In genomic region chr1:12552951-12553921, GRCh38 we compare ENCODE assay signal across 13 cellular contexts.
DNase-seq lines count a peak whose midpoint lies in the region; ATAC-seq and TF ChIP-seq lines count a peak whose summit lies in the region.
"Had no signal": no experiment of that assay in that cellular context is flagged by ENCODE, and none has a peak within 500 bp of the region (broad histone marks: within the 10 kb centered on the region; RNA-seq: fewer than 3 reads in every experiment).

No MANE protein-coding gene starts in this region.

- H3K79me2 ChIP-seq in GM23248 (ENCODE audit: insufficient read depth), result no peaks in the 10 kb centered on the region

- H3K27me3 ChIP-seq in BLaER1 (no peaks in the 10 kb centered on the region), right atrium auricular region (no peaks in the 10 kb centered on the region), GM23248 (replicated peaks; ENCODE audit: insufficient read depth) (no peaks in the 10 kb centered on the region), A673 (replicated peaks; ENCODE audit: insufficient read depth, low read depth, low read length, poor library complexity) (no peaks in the 10 kb centered on the region)

- H3K4me1 ChIP-seq in BLaER1, result peaks cover 43% of the 10 kb centered on the region
- H3K4me1 ChIP-seq in right atrium auricular region, result peaks cover 0 to 52% of the 10 kb centered on the region in 2 donors
- peaks cover 30% of the 10 kb centered on the region for H3K4me1 ChIP-seq in GM23248 (ENCODE audit: insufficient read depth)
- H3K4me1 ChIP-seq in A673 (ENCODE audit: insufficient read depth, low read length, poor library complexity, severe bottlenecking), result no peaks in the 10 kb centered on the region

- DNase-seq in WTC11 (ENCODE audit: low spot score), result no peak
- DNase-seq in right atrium auricular region (ENCODE audit: low spot score), result no peak
- no peak for DNase-seq in progenitor cell of endocrine pancreas (ENCODE audit: low spot score, unreplicated experiment)
- no peak for DNase-seq in GM23248
- DNase-seq in HPDE6-E6E7 (ENCODE audit: extremely low spot score), result no peak
- no peak for DNase-seq in NCI-H187 treated with DMSO at 0.1 percent for 48 hours (lab: John Stamatoyannopoulos, UW)
- DNase-seq in A673 (ENCODE audit: low spot score), result no peak
- DNase-seq: activated CD4-positive, CD25-positive, alpha-beta regulatory T cell treated with anti-CD3 and anti-CD28 coated beads, Interleukin-2, amount 50 U/mL, for 72 hours; AML-193; left cardiac atrium; NCI-H1092 had no signal

- H3K27me3 Mint-ChIP-seq in WTC11 (ENCODE audit: low read depth) (no peaks in the 10 kb centered on the region; the same call in 1 of the 2 replicates), progenitor cell of endocrine pancreas (peaks cover 5% of the 10 kb centered on the region)

- BruUV-seq in A673 (replicated peaks; lab: Mats Ljungman, UMichigan), result no TSS peak

- peak overlapping the region; percentile 22; the same call in 1 of the 2 replicates for H3K27ac ChIP-seq in BLaER1
- peak overlapping the region; percentile 53 to 73 for H3K27ac ChIP-seq in right atrium auricular region
- no peak overlapping the region for H3K27ac ChIP-seq in GM23248
- H3K27ac ChIP-seq in A673 (ENCODE audit: low read depth, low read length, poor library complexity, severe bottlenecking), result no peak overlapping the region

- peaks cover 6% of the 10 kb centered on the region for H3F3A ChIP-seq in GM23248 (ENCODE audit: insufficient read depth)

- intact Hi-C loops in A673 (cut with micrococcal nuclease; ENCODE audit: unreplicated experiment), result no loop called here

- H3K9me2 ChIP-seq in GM23248 (ENCODE audit: insufficient read depth), result no peaks in the 10 kb centered on the region

- in situ Hi-C loops in GM23248 (cut with MboI), result no loop called here

- H3K27ac Mint-ChIP-seq in WTC11, result no peak overlapping the region
- peak overlapping the region; percentile 38 for H3K27ac Mint-ChIP-seq in progenitor cell of endocrine pancreas
- H3K27ac Mint-ChIP-seq: activated T-helper 2 cell treated with anti-CD3 and anti-CD28 coated beads, Interferon-gamma antibody, Interleukin-2, Interleukin-4, amounts not matched to agents 10 μg/mL and 5 μg/mL and 100 μg/mL, durations not matched to agents 14 hours and 24 hours and 36 hours had no signal

- ATAC-seq in WTC11, result peak; percentile 10

- H3K9me3 Mint-ChIP-seq in WTC11 (peaks cover 17% of the 10 kb centered on the region), progenitor cell of endocrine pancreas (ENCODE audit: low read depth) (no peaks in the 10 kb centered on the region)
- H3K9me3 Mint-ChIP-seq: activated T-helper 2 cell treated with anti-CD3 and anti-CD28 coated beads, Interferon-gamma antibody, Interleukin-2, Interleukin-4, amounts not matched to agents 10 μg/mL and 5 μg/mL and 100 μg/mL, durations not matched to agents 14 hours and 24 hours and 36 hours had no signal

- no peaks in the 10 kb centered on the region; the same call in 1 of the 2 replicates for H3K9me3 ChIP-seq in BLaER1
- H3K9me3 ChIP-seq in right atrium auricular region, result no peaks in the 10 kb centered on the region
- no peaks in the 10 kb centered on the region for H3K9me3 ChIP-seq in GM23248 (ENCODE audit: low read depth)
- no peaks in the 10 kb centered on the region for H3K9me3 ChIP-seq in A673 (ENCODE audit: low read depth, low read length, poor library complexity, severe bottlenecking)

- TF ChIP-seq CTCF in WTC11 (IDR thresholded peaks at IDR 0.05), result no peak
- no peak for TF ChIP-seq CTCF in right atrium auricular region (IDR thresholded peaks at IDR 0.05)
- TF ChIP-seq CTCF in progenitor cell of endocrine pancreas (IDR thresholded peaks at IDR 0.05; ENCODE audit: unreplicated experiment), result no peak
- no peak for TF ChIP-seq CTCF in A673 (conservative IDR thresholded peaks at IDR 0.05; ENCODE audit: low read depth, low read length)

- CTCF ChIA-PET in WTC11 (lab: Charles Lee), result interaction anchor here (0.6 kb wide), 1 partner anchor 240 kb away, joined by 5 read pairs; no protein-coding TSS in a partner anchor
- CTCF ChIA-PET in A673 (lab: Charles Lee), result no interaction called here

- no peak overlapping the region for H2AFZ ChIP-seq in GM23248

- H4K20me1 ChIP-seq in BLaER1 (no peaks in the 10 kb centered on the region), GM23248 (ENCODE audit: insufficient read depth) (no peaks in the 10 kb centered on the region)

- H3K4me2 ChIP-seq in BLaER1 (no peak overlapping the region), GM23248 (ENCODE audit: unreplicated experiment) (no peak overlapping the region)

- no peak overlapping the region for H3K4me3 Mint-ChIP-seq in WTC11
- peak overlapping the region; percentile 35 for H3K4me3 Mint-ChIP-seq in progenitor cell of endocrine pancreas (ENCODE audit: low read depth)

- H3K4me1 Mint-ChIP-seq in WTC11 (peaks cover 20% of the 10 kb centered on the region), progenitor cell of endocrine pancreas (ENCODE audit: low read depth) (peaks cover 15% of the 10 kb centered on the region)

- no peak overlapping the region for H3K4me3 ChIP-seq in BLaER1
- no peak overlapping the region for H3K4me3 ChIP-seq in right atrium auricular region
- H3K4me3 ChIP-seq in GM23248, result no peak overlapping the region
- no peak overlapping the region for H3K4me3 ChIP-seq in A673 (ENCODE audit: low read depth, low read length, poor library complexity, severe bottlenecking)

- H3K9ac ChIP-seq in BLaER1 (no peak overlapping the region), GM23248 (no peak overlapping the region)

- POLR2A ChIA-PET in WTC11 (lab: Charles Lee) (no interaction called here), A673 (lab: Charles Lee; ENCODE audit: low non-redundant PET) (no interaction called here)

- 78 to 81% methylated on average over 15 to 16 of the region's 16 CpGs for WGBS in GM23248 (ENCODE audit: low coverage in 1 of 2, low lambda C conversion rate in 2 of 2, missing lambda C conversion rate in 2 of 2), 2 experiments

- H3K36me3 ChIP-seq in BLaER1 (no peaks in the 10 kb centered on the region), right atrium auricular region (no peaks in the 10 kb centered on the region), GM23248 (ENCODE audit: low read depth) (no peaks in the 10 kb centered on the region), A673 (ENCODE audit: insufficient read depth, low read length, poor library complexity, severe bottlenecking) (no peaks in the 10 kb centered on the region)

- H3K36me3 Mint-ChIP-seq in WTC11, result peaks cover 6% of the 10 kb centered on the region
- H3K36me3 Mint-ChIP-seq in progenitor cell of endocrine pancreas (ENCODE audit: insufficient read depth), result peaks cover 1% of the 10 kb centered on the region

TF ChIP-seq in WTC11, 78 proteins besides CTCF, POLR2A, EP300 and RAD21:
- TF ChIP-seq FOXK1 (CRISPR knock-in tag; IDR thresholded peaks at IDR 0.05) (no peak), ZNF423 (CRISPR knock-in tag; IDR thresholded peaks at IDR 0.05) (peak; percentile 79)

Comparison
In these comparisons a context has a peak if more than half of its experiments do, and no peak if none do; other contexts are left out.
1. H3K27ac ChIP-seq: peak in BLaER1 (single experiment) and right atrium auricular region (2 of 2); none in GM23248 (single experiment) and A673 (single experiment).